Comparison of ENCODE assay signal across 22 cellular contexts in genomic region chr7:45391618-45392451, GRCh38.
"Had no signal": no experiment of that assay in that cellular context is flagged by ENCODE, and none has a peak within 500 bp of the region (broad histone marks: within the 10 kb centered on the region; RNA-seq: fewer than 3 reads in every experiment).

No MANE protein-coding gene starts in this region.

- H3K4me3 Mint-ChIP-seq: activated CD4-positive, alpha-beta T cell treated with anti-CD3 and anti-CD28 coated beads, Interleukin-2, amount 10 ng/mL, durations not matched to agents 7 days and 5 days; activated CD8-positive, alpha-beta T cell treated with anti-CD3 and anti-CD28 coated beads, Interleukin-2, amount 10 ng/mL, durations not matched to agents 7 days and 5 days; activated naive CD4-positive, alpha-beta T cell treated with anti-CD3 and anti-CD28 coated beads for 36 hours; activated T-cell treated with anti-CD3 and anti-CD28 coated beads, Interleukin-2, amount 50 U/mL, for 4 hours; central memory CD8-positive, alpha-beta T cell; naive B cell; stimulated activated memory B cell treated with anti-CD40 and anti-IgM and Interleukin-4, amounts not matched to agents 10 μg/mL and 1 μg/mL and 100 μg/mL, for 72 hours had no signal

- H3K4me1 Mint-ChIP-seq: activated CD4-positive, alpha-beta T cell treated with anti-CD3 and anti-CD28 coated beads, Interleukin-2, amount 10 ng/mL, durations not matched to agents 7 days and 5 days; central memory CD8-positive, alpha-beta T cell; naive B cell; stimulated activated memory B cell treated with anti-CD40 and anti-IgM and Interleukin-4, amounts not matched to agents 10 μg/mL and 1 μg/mL and 100 μg/mL, for 72 hours had no signal

- H3K9me3 Mint-ChIP-seq: activated naive CD4-positive, alpha-beta T cell treated with anti-CD3 and anti-CD28 coated beads for 36 hours had no signal

- H3K27ac ChIP-seq: brain microvascular endothelial cell, colonic mucosa, esophagus muscularis mucosa, pancreas, sigmoid colon, spleen had no signal

- H3K4me1 ChIP-seq: colonic mucosa, esophagus muscularis mucosa, pancreas, sigmoid colon, spleen had no signal

- H3K27me3 ChIP-seq: brain microvascular endothelial cell, colonic mucosa, pancreas, sigmoid colon had no signal

- ATAC-seq: activated CD8-positive, alpha-beta T cell treated with anti-CD3 and anti-CD28 coated beads, Interleukin-2, amount 10 ng/mL, durations not matched to agents 7 days and 5 days; activated T-cell treated with anti-CD3 and anti-CD28 coated beads, Interleukin-2, amount 50 U/mL, for 4 hours; left cardiac atrium; mucosa of descending colon; pancreas; stimulated activated memory B cell treated with anti-CD40 and anti-IgM and Interleukin-4, amounts not matched to agents 10 μg/mL and 1 μg/mL and 100 μg/mL, for 72 hours had no signal

- H3K36me3 Mint-ChIP-seq: naive B cell; stimulated activated memory B cell treated with anti-CD40 and anti-IgM and Interleukin-4, amounts not matched to agents 10 μg/mL and 1 μg/mL and 100 μg/mL, for 72 hours had no signal

- H3K36me3 ChIP-seq: brain microvascular endothelial cell, colonic mucosa, esophagus muscularis mucosa, pancreas, sigmoid colon, spleen had no signal

- DNase-seq: activated CD4-positive, alpha-beta T cell treated with anti-CD3 and anti-CD28 coated beads, Interleukin-2, amount 10 ng/mL, durations not matched to agents 7 days and 5 days; activated CD4-positive, CD25-positive, alpha-beta regulatory T cell; activated CD8-positive, alpha-beta T cell treated with anti-CD3 and anti-CD28 coated beads, Interleukin-2, amount 10 ng/mL, durations not matched to agents 7 days and 5 days; activated naive CD4-positive, alpha-beta T cell treated with anti-CD3 and anti-CD28 coated beads for 36 hours; activated T-cell treated with anti-CD3 and anti-CD28 coated beads, Interleukin-2, amount 50 U/mL, for 4 hours; anterior cingulate cortex; brain microvascular endothelial cell; colonic mucosa; effector CD4-positive, alpha-beta T cell; left cardiac atrium; mesenchymal stem cell; mucosa of descending colon; naive B cell; pancreas; sigmoid colon; spleen; stimulated activated CD4-positive, alpha-beta T cell treated with anti-CD3 and anti-CD28 coated beads, Interleukin-4, amount 100 ng/mL, for 4 hours; T-helper 1 cell; T-helper 9 cell had no signal

- H3K27ac Mint-ChIP-seq: activated CD4-positive, alpha-beta T cell treated with anti-CD3 and anti-CD28 coated beads, Interleukin-2, amount 10 ng/mL, durations not matched to agents 7 days and 5 days; activated CD8-positive, alpha-beta T cell treated with anti-CD3 and anti-CD28 coated beads, Interleukin-2, amount 10 ng/mL, durations not matched to agents 7 days and 5 days; activated naive CD4-positive, alpha-beta T cell treated with anti-CD3 and anti-CD28 coated beads for 36 hours; stimulated activated memory B cell treated with anti-CD40 and anti-IgM and Interleukin-4, amounts not matched to agents 10 μg/mL and 1 μg/mL and 100 μg/mL, for 72 hours had no signal

- H3K9me3 ChIP-seq: colonic mucosa, pancreas, sigmoid colon had no signal

- H3K27me3 Mint-ChIP-seq: activated CD4-positive, alpha-beta T cell treated with anti-CD3 and anti-CD28 coated beads, Interleukin-2, amount 10 ng/mL, durations not matched to agents 7 days and 5 days; naive B cell had no signal

- H3K4me3 ChIP-seq: colonic mucosa, esophagus muscularis mucosa, mucosa of descending colon, pancreas, sigmoid colon, spleen had no signal
